Comparison of ENCODE assay signal across 1 cellular context in the genomic region with DNA sequence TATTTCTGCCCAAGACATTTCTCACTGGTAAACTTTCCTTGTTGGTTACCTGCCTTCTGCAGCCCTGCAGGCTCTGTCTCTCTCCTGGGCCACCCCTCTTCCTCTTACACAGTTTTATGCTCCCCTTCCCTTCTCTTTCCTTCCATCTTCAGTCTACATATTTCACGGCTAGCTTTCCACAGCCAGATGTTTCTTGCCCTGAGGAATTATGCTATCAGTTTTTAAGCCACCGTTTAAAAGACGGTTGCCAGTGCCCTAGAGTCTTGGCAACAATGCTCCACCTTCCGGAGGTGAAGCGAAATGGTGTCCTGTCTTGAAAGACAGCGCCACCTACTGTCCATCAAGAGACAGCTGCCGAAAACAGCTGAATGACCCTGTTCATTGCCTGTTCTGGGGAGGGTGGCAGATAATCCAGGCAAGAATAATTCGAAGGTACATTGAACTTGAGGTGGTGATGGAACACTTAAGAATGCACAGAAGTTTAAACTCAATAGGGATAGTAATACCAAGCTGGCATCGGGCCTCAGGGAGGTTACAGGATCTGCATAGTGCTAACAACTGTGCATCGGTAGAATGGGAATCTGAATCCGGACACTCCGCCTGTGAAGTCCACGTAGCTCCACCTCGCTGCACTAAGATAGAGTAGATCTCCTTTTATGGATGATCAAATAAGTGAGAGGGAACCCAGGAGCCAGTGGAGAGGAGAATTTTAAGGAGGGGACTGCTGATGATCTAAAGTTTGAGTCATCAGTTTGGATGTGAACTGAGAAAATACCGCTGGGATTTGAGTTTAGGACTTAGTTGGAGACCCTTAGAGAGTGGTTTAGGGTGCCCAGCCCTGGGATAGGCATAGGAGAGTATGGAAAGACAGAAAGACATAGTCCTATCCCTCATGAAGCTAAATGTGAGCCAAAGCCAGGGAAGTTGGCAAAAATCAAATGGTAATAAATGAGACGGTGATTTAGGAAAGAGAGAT.
TF ChIP-seq lines count a peak whose summit lies in the region.

No MANE protein-coding gene starts in this region.

TF ChIP-seq in HepG2, 621 proteins besides CTCF, POLR2A, EP300 and RAD21 (continued from another document and continues in another):
- TF ChIP-seq, protein P1, sequence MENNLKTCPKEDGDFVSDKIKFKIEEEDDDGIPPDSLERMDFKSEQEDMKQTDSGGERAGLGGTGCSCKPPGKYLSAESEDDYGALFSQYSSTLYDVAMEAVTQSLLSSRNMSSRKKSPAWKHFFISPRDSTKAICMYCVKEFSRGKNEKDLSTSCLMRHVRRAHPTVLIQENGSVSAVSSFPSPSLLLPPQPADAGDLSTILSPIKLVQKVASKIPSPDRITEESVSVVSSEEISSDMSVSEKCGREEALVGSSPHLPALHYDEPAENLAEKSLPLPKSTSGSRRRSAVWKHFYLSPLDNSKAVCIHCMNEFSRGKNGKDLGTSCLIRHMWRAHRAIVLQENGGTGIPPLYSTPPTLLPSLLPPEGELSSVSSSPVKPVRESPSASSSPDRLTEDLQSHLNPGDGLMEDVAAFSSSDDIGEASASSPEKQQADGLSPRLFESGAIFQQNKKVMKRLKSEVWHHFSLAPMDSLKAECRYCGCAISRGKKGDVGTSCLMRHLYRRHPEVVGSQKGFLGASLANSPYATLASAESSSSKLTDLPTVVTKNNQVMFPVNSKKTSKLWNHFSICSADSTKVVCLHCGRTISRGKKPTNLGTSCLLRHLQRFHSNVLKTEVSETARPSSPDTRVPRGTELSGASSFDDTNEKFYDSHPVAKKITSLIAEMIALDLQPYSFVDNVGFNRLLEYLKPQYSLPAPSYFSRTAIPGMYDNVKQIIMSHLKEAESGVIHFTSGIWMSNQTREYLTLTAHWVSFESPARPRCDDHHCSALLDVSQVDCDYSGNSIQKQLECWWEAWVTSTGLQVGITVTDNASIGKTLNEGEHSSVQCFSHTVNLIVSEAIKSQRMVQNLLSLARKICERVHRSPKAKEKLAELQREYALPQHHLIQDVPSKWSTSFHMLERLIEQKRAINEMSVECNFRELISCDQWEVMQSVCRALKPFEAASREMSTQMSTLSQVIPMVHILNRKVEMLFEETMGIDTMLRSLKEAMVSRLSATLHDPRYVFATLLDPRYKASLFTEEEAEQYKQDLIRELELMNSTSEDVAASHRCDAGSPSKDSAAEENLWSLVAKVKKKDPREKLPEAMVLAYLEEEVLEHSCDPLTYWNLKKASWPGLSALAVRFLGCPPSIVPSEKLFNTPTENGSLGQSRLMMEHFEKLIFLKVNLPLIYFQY (CRISPR knock-in tag; IDR thresholded peaks at IDR 0.05; ENCODE audit: borderline replicate concordance) = no peak
- TF ChIP-seq RFXAP (CRISPR knock-in tag; IDR thresholded peaks at IDR 0.05; ENCODE audit: borderline replicate concordance) (no peak; the same call in 1 of the 2 replicates), NAIF1 (CRISPR knock-in tag; IDR thresholded peaks at IDR 0.05; ENCODE audit: borderline replicate concordance) (no peak), ZNF138 (CRISPR knock-in tag; IDR thresholded peaks at IDR 0.05; ENCODE audit: low read depth) (no peak), TAF15 (IDR thresholded peaks at IDR 0.05; ENCODE audit: low read depth, low read length, poor library complexity, severe bottlenecking) (no peak), ZNF232 (CRISPR knock-in tag; IDR thresholded peaks at IDR 0.05; ENCODE audit: borderline replicate concordance) (no peak), ZNF337 (CRISPR knock-in tag; IDR thresholded peaks at IDR 0.05; ENCODE audit: borderline replicate concordance, low read depth) (no peak), CHD4 (IDR thresholded peaks at IDR 0.05; ENCODE audit: borderline replicate concordance, low read length) (no peak), GTF2F1 (IDR thresholded peaks at IDR 0.05; ENCODE audit: low read length) (no peak), ZNF674 (CRISPR knock-in tag; IDR thresholded peaks at IDR 0.05; ENCODE audit: low read depth) (no peak), ZKSCAN1 (IDR thresholded peaks at IDR 0.05; ENCODE audit: low read length) (no peak; the same call in 1 of the 2 replicates), ZNF737 (CRISPR knock-in tag; IDR thresholded peaks at IDR 0.05; ENCODE audit: borderline replicate concordance) (no peak), SMARCE1 (IDR thresholded peaks at IDR 0.05; ENCODE audit: borderline replicate concordance) (no peak), HHEX (CRISPR knock-in tag; IDR thresholded peaks at IDR 0.05) (no peak), SALL1 (CRISPR knock-in tag; IDR thresholded peaks at IDR 0.05) (peak; percentile 83), ZNF430 (CRISPR knock-in tag; IDR thresholded peaks at IDR 0.05) (no peak), ZBTB1 (CRISPR knock-in tag; IDR thresholded peaks at IDR 0.05; ENCODE audit: borderline replicate concordance) (no peak), ZNF17 (CRISPR knock-in tag; IDR thresholded peaks at IDR 0.05) (peak; percentile 97), NR2F2 (IDR thresholded peaks at IDR 0.05; ENCODE audit: borderline replicate concordance, low read depth) (no peak), PHF21A (CRISPR knock-in tag; IDR thresholded peaks at IDR 0.05) (no peak), ZNF713 (CRISPR knock-in tag; IDR thresholded peaks at IDR 0.05) (no peak), ZSCAN12 (CRISPR knock-in tag; IDR thresholded peaks at IDR 0.05) (no peak), TCF7L2 (IDR thresholded peaks at IDR 0.05; ENCODE audit: low read depth, low read length) (no peak), ZNF33B (CRISPR knock-in tag; IDR thresholded peaks at IDR 0.05) (no peak), ZNF292 (CRISPR knock-in tag; IDR thresholded peaks at IDR 0.05; ENCODE audit: borderline replicate concordance, low read depth) (no peak)
- TF ChIP-seq, protein P2, sequence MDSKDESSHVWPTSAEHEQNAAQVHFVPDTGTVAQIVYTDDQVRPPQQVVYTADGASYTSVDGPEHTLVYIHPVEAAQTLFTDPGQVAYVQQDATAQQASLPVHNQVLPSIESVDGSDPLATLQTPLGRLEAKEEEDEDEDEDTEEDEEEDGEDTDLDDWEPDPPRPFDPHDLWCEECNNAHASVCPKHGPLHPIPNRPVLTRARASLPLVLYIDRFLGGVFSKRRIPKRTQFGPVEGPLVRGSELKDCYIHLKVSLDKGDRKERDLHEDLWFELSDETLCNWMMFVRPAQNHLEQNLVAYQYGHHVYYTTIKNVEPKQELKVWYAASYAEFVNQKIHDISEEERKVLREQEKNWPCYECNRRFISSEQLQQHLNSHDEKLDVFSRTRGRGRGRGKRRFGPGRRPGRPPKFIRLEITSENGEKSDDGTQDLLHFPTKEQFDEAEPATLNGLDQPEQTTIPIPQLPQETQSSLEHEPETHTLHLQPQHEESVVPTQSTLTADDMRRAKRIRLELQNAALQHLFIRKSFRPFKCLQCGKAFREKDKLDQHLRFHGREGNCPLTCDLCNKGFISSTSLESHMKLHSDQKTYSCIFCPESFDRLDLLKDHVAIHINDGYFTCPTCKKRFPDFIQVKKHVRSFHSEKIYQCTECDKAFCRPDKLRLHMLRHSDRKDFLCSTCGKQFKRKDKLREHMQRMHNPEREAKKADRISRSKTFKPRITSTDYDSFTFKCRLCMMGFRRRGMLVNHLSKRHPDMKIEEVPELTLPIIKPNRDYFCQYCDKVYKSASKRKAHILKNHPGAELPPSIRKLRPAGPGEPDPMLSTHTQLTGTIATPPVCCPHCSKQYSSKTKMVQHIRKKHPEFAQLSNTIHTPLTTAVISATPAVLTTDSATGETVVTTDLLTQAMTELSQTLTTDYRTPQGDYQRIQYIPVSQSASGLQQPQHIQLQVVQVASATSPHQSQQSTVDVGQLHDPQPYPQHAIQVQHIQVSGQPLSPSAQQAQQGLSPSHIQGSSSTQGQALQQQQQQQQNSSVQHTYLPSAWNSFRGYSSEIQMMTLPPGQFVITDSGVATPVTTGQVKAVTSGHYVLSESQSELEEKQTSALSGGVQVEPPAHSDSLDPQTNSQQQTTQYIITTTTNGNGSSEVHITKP (CRISPR knock-in tag; IDR thresholded peaks at IDR 0.05; ENCODE audit: low read depth) = 0 out of 2 replicates have a peak, but pooled peaks have one; percentile 51
- TF ChIP-seq, protein P3, sequence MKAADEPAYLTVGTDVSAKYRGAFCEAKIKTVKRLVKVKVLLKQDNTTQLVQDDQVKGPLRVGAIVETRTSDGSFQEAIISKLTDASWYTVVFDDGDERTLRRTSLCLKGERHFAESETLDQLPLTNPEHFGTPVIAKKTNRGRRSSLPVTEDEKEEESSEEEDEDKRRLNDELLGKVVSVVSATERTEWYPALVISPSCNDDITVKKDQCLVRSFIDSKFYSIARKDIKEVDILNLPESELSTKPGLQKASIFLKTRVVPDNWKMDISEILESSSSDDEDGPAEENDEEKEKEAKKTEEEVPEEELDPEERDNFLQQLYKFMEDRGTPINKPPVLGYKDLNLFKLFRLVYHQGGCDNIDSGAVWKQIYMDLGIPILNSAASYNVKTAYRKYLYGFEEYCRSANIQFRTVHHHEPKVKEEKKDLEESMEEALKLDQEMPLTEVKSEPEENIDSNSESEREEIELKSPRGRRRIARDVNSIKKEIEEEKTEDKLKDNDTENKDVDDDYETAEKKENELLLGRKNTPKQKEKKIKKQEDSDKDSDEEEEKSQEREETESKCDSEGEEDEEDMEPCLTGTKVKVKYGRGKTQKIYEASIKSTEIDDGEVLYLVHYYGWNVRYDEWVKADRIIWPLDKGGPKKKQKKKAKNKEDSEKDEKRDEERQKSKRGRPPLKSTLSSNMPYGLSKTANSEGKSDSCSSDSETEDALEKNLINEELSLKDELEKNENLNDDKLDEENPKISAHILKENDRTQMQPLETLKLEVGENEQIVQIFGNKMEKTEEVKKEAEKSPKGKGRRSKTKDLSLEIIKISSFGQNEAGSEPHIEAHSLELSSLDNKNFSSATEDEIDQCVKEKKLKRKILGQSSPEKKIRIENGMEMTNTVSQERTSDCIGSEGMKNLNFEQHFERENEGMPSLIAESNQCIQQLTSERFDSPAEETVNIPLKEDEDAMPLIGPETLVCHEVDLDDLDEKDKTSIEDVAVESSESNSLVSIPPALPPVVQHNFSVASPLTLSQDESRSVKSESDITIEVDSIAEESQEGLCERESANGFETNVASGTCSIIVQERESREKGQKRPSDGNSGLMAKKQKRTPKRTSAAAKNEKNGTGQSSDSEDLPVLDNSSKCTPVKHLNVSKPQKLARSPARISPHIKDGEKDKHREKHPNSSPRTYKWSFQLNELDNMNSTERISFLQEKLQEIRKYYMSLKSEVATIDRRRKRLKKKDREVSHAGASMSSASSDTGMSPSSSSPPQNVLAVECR (CRISPR knock-in tag; IDR thresholded peaks at IDR 0.05; ENCODE audit: borderline replicate concordance) = peak; percentile 59; the same call in 1 of the 2 replicates
- TF ChIP-seq, protein P4, sequence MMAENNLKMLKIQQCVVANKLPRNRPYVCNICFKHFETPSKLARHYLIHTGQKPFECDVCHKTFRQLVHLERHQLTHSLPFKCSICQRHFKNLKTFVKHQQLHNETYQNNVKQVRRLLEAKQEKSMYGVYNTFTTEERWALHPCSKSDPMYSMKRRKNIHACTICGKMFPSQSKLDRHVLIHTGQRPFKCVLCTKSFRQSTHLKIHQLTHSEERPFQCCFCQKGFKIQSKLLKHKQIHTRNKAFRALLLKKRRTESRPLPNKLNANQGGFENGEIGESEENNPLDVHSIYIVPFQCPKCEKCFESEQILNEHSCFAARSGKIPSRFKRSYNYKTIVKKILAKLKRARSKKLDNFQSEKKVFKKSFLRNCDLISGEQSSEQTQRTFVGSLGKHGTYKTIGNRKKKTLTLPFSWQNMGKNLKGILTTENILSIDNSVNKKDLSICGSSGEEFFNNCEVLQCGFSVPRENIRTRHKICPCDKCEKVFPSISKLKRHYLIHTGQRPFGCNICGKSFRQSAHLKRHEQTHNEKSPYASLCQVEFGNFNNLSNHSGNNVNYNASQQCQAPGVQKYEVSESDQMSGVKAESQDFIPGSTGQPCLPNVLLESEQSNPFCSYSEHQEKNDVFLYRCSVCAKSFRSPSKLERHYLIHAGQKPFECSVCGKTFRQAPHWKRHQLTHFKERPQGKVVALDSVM (CRISPR knock-in tag; IDR thresholded peaks at IDR 0.05) = no peak
- TF ChIP-seq, protein P5, sequence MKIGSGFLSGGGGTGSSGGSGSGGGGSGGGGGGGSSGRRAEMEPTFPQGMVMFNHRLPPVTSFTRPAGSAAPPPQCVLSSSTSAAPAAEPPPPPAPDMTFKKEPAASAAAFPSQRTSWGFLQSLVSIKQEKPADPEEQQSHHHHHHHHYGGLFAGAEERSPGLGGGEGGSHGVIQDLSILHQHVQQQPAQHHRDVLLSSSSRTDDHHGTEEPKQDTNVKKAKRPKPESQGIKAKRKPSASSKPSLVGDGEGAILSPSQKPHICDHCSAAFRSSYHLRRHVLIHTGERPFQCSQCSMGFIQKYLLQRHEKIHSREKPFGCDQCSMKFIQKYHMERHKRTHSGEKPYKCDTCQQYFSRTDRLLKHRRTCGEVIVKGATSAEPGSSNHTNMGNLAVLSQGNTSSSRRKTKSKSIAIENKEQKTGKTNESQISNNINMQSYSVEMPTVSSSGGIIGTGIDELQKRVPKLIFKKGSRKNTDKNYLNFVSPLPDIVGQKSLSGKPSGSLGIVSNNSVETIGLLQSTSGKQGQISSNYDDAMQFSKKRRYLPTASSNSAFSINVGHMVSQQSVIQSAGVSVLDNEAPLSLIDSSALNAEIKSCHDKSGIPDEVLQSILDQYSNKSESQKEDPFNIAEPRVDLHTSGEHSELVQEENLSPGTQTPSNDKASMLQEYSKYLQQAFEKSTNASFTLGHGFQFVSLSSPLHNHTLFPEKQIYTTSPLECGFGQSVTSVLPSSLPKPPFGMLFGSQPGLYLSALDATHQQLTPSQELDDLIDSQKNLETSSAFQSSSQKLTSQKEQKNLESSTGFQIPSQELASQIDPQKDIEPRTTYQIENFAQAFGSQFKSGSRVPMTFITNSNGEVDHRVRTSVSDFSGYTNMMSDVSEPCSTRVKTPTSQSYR (CRISPR knock-in tag; IDR thresholded peaks at IDR 0.05; ENCODE audit: borderline replicate concordance) = no peak
- TF ChIP-seq, protein P6, sequence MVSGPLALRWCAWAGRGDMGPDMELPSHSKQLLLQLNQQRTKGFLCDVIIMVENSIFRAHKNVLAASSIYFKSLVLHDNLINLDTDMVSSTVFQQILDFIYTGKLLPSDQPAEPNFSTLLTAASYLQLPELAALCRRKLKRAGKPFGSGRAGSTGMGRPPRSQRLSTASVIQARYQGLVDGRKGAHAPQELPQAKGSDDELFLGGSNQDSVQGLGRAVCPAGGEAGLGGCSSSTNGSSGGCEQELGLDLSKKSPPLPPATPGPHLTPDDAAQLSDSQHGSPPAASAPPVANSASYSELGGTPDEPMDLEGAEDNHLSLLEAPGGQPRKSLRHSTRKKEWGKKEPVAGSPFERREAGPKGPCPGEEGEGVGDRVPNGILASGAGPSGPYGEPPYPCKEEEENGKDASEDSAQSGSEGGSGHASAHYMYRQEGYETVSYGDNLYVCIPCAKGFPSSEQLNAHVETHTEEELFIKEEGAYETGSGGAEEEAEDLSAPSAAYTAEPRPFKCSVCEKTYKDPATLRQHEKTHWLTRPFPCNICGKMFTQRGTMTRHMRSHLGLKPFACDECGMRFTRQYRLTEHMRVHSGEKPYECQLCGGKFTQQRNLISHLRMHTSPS (CRISPR knock-in tag; IDR thresholded peaks at IDR 0.05; ENCODE audit: low read depth) = no peak
- TF ChIP-seq, protein P7, sequence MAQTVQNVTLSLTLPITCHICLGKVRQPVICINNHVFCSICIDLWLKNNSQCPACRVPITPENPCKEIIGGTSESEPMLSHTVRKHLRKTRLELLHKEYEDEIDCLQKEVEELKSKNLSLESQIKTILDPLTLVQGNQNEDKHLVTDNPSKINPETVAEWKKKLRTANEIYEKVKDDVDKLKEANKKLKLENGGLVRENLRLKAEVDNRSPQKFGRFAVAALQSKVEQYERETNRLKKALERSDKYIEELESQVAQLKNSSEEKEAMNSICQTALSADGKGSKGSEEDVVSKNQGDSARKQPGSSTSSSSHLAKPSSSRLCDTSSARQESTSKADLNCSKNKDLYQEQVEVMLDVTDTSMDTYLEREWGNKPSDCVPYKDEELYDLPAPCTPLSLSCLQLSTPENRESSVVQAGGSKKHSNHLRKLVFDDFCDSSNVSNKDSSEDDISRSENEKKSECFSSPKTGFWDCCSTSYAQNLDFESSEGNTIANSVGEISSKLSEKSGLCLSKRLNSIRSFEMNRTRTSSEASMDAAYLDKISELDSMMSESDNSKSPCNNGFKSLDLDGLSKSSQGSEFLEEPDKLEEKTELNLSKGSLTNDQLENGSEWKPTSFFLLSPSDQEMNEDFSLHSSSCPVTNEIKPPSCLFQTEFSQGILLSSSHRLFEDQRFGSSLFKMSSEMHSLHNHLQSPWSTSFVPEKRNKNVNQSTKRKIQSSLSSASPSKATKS (CRISPR knock-in tag; IDR thresholded peaks at IDR 0.05) = no peak
